9 cellular contexts compared by ENCODE assay signal in genomic region chr3:192817053-192817452, GRCh38.
A peak's percentile ranks its signal among the peaks of the same experiment; 100 is the strongest.
DNase-seq lines count a peak whose midpoint lies in the region; ATAC-seq and TF ChIP-seq lines count a peak whose summit lies in the region.
"Had no signal": no experiment of that assay in that cellular context is flagged by ENCODE, and none has a peak within 500 bp of the region (broad histone marks: within the 10 kb centered on the region; RNA-seq: fewer than 3 reads in every experiment).

No MANE protein-coding gene starts in this region.

- H3K27ac Mint-ChIP-seq in activated CD4-positive, alpha-beta T cell treated with anti-CD3 and anti-CD28 coated beads for 36 hours, result no peak overlapping the region
- H3K27ac Mint-ChIP-seq in activated CD4-positive, alpha-beta memory T cell treated with anti-CD3 and anti-CD28 coated beads for 36 hours, result no peak overlapping the region

- H2AFZ ChIP-seq in osteoblast (ENCODE audit: low read length), result no peak overlapping the region

- H3K27me3 Mint-ChIP-seq in activated CD4-positive, alpha-beta T cell treated with anti-CD3 and anti-CD28 coated beads for 36 hours, result peaks cover 11% of the 10 kb centered on the region
- no peaks in the 10 kb centered on the region for H3K27me3 Mint-ChIP-seq in activated CD4-positive, alpha-beta memory T cell treated with anti-CD3 and anti-CD28 coated beads for 36 hours

- no peak overlapping the region for H3K4me3 ChIP-seq in osteoblast (ENCODE audit: insufficient read depth, low read length)
- H3K4me3 ChIP-seq in lower leg skin (ENCODE audit: low read depth, poor library complexity, severe bottlenecking), result no peak overlapping the region

- peaks cover 37% of the 10 kb centered on the region for H3K4me1 ChIP-seq in osteoblast (ENCODE audit: insufficient read depth, low read length)

- POLR2A ChIA-PET in activated CD4-positive, alpha-beta T cell treated with anti-CD3 and anti-CD28 coated beads for 36 hours (lab: Charles Lee), result interaction anchor here (0.5 to 0.7 kb wide), 2 partner anchors 76 to 83 kb away, joined by 3 read pairs; no protein-coding TSS in a partner anchor
- POLR2A ChIA-PET in activated CD4-positive, alpha-beta memory T cell treated with anti-CD3 and anti-CD28 coated beads for 36 hours (lab: Charles Lee), result interaction anchor here (0.6 to 2.7 kb wide), 7 partner anchors 11 to 101 kb away, joined by 3 to 14 read pairs (median 7); partner anchors contain the start of gene MB21D2

- peak overlapping the region; percentile 49 for H3K27ac ChIP-seq in osteoblast (ENCODE audit: low read depth, low read length)
- H3K27ac ChIP-seq: WERI-Rb-1 had no signal

- H3K36me3 ChIP-seq in osteoblast (ENCODE audit: insufficient read depth, low read length), result no peaks in the 10 kb centered on the region
- H3K36me3 ChIP-seq: WERI-Rb-1 had no signal

- peak; percentile 78 for ATAC-seq in activated CD4-positive, alpha-beta T cell treated with anti-CD3 and anti-CD28 coated beads for 36 hours
- ATAC-seq in HG02642 (IDR thresholded peaks at IDR 0.05; ENCODE audit: poor library complexity, unreplicated experiment), result peak; percentile 48

- TF ChIP-seq POLR2A in lower leg skin (IDR thresholded peaks at IDR 0.05), result no peak

- H4K20me1 ChIP-seq in osteoblast (ENCODE audit: insufficient read depth, low read length), result peaks cover 7% of the 10 kb centered on the region

- no peaks in the 10 kb centered on the region for H3K9me3 Mint-ChIP-seq in activated CD4-positive, alpha-beta T cell treated with anti-CD3 and anti-CD28 coated beads for 36 hours (ENCODE audit: low read depth)
- H3K9me3 Mint-ChIP-seq in activated CD4-positive, alpha-beta memory T cell treated with anti-CD3 and anti-CD28 coated beads for 36 hours, result no peaks in the 10 kb centered on the region

- WGBS in lower leg skin, 2 donors, result 50 to 76% methylated on average over 1 of the region's 1 CpG

- H3K4me1 Mint-ChIP-seq in activated CD4-positive, alpha-beta T cell treated with anti-CD3 and anti-CD28 coated beads for 36 hours, result peaks cover 20% of the 10 kb centered on the region
- peaks cover 45% of the 10 kb centered on the region for H3K4me1 Mint-ChIP-seq in activated CD4-positive, alpha-beta memory T cell treated with anti-CD3 and anti-CD28 coated beads for 36 hours (ENCODE audit: low read depth)

- no peak overlapping the region for H3K4me2 ChIP-seq in osteoblast (ENCODE audit: insufficient read depth, low read length)

- intact Hi-C loops in activated CD4-positive, alpha-beta T cell treated with anti-CD3 and anti-CD28 coated beads for 36 hours (cut with DNase I, micrococcal nuclease), result loop anchor here (2.0 to 10.0 kb wide), 5 partner anchors 76 to 756 kb away; partner anchors contain the start of gene MB21D2 (in 1 of the 2)
- intact Hi-C loops in activated CD4-positive, alpha-beta memory T cell treated with anti-CD3 and anti-CD28 coated beads for 36 hours (cut with micrococcal nuclease), result loop anchor here (1.0 kb wide), 1 partner anchor 82 kb away; no protein-coding TSS in a partner anchor
- intact Hi-C loops in lower leg skin (cut with DNase I; ENCODE audit: low total_unique reads), result loop anchor here (10.0 kb wide), 1 partner anchor 748 kb away; no protein-coding TSS in a partner anchor

- DNase-seq in activated CD4-positive, alpha-beta T cell treated with anti-CD3 and anti-CD28 coated beads for 36 hours, result peak; percentile 24
- no peak for DNase-seq in activated CD4-positive, alpha-beta T cell treated with anti-CD3 and anti-CD28 coated beads, Interleukin-2, amount 50 U/mL, for 1 hour
- DNase-seq in activated CD4-positive, alpha-beta memory T cell treated with anti-CD3 and anti-CD28 coated beads for 36 hours, result peak; percentile 36
- DNase-seq in osteoblast (ENCODE audit: insufficient read length, low spot score, missing footprints), result no peak
- no peak for DNase-seq in mucosa of gallbladder (ENCODE audit: low spot score)
- no peak for DNase-seq in lower leg skin (ENCODE audit: low spot score in 2 of 2)
- DNase-seq in NCI-H187 treated with DMSO at 0.1 percent for 48 hours (lab: John Stamatoyannopoulos, UW), result no peak
- DNase-seq: WERI-Rb-1 had no signal

- H3K36me3 Mint-ChIP-seq in activated CD4-positive, alpha-beta T cell treated with anti-CD3 and anti-CD28 coated beads for 36 hours (ENCODE audit: low read depth), result no peaks in the 10 kb centered on the region
- no peaks in the 10 kb centered on the region for H3K36me3 Mint-ChIP-seq in activated CD4-positive, alpha-beta memory T cell treated with anti-CD3 and anti-CD28 coated beads for 36 hours

- TF ChIP-seq CTCF in osteoblast (IDR thresholded peaks at IDR 0.05; ENCODE audit: extremely low read depth, low read depth, low read length) (no peak), lower leg skin (IDR thresholded peaks at IDR 0.05) (no peak)

- no peak overlapping the region for H3K4me3 Mint-ChIP-seq in activated CD4-positive, alpha-beta T cell treated with anti-CD3 and anti-CD28 coated beads for 36 hours
- no peak overlapping the region for H3K4me3 Mint-ChIP-seq in activated CD4-positive, alpha-beta memory T cell treated with anti-CD3 and anti-CD28 coated beads for 36 hours

- no peaks in the 10 kb centered on the region for H3K9me3 ChIP-seq in osteoblast (ENCODE audit: low read depth, low read length)

- peaks cover 9% of the 10 kb centered on the region for H3K79me2 ChIP-seq in osteoblast (ENCODE audit: insufficient read depth, low read length)

- CTCF ChIA-PET in activated CD4-positive, alpha-beta T cell treated with anti-CD3 and anti-CD28 coated beads for 36 hours (lab: Charles Lee), result interaction anchor here (0.8 to 8.7 kb wide), 9 partner anchors 19 to 227 kb away, joined by 3 to 87 read pairs (median 4); partner anchors contain the start of gene MB21D2
- CTCF ChIA-PET in activated CD4-positive, alpha-beta memory T cell treated with anti-CD3 and anti-CD28 coated beads for 36 hours (lab: Charles Lee), result interaction anchor here (0.5 to 8.3 kb wide), 29 partner anchors 10 to 755 kb away, joined by 3 to 203 read pairs (median 4); partner anchors contain the start of gene MB21D2

- no peaks in the 10 kb centered on the region for H3K27me3 ChIP-seq in osteoblast (ENCODE audit: insufficient read depth, low read length)

Comparison
In these comparisons a context has a peak if more than half of its experiments do, and no peak if none do; other contexts are left out.
1. DNase-seq: peak in activated CD4-positive, alpha-beta T cell treated with anti-CD3 and anti-CD28 coated beads for 36 hours (single experiment) and activated CD4-positive, alpha-beta memory T cell treated with anti-CD3 and anti-CD28 coated beads for 36 hours (single experiment); none in activated CD4-positive, alpha-beta T cell treated with anti-CD3 and anti-CD28 coated beads, Interleukin-2, amount 50 U/mL, for 1 hour (single experiment), osteoblast (single experiment), mucosa of gallbladder (single experiment), lower leg skin (0 of 2) and NCI-H187 treated with DMSO at 0.1 percent for 48 hours (single experiment).